In the genomic region with DNA sequence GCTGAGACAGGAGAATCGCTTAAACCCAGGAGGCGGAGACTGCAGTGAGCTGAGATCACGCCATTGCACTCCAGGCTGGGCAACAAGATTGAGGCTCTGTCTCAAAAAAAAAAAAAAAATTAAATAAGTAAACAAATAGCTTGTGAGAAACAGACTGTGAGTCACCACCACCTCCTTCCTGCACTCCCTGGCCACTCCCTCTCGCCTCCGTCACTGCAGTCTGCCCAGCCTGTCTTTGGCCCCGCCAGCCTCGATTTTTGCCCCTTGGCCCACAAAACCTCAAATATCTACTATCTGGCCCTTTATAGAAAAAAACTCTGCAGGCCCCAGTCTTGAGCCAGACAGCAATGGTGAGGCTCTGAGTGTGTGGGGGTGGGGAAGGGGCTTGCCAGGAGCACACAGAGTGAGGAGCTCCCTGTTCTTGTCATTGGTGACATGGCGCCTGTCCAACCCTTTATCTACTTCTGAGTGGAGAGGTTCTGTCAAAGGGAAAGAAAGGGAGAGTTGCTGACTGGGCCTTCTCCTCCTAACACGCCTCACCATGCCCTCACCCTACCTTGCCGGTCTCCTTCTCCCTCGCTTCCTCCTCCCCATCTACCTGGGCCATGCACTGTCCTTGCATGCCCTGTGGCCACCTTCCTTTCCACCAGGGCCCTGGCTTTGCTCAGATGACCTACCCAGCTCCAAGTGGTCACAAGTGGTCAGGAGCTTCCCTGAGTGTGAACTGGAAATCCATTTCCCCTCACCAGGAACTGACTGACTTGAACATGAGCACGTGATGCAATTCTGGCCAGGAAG, we compare ENCODE assay signal across 7 cellular contexts. TPM values are rescaled to one million over a fixed set of nuclear protein-coding genes. Genes with fewer than 3 reads are reported as not detected.
A peak's percentile ranks its signal among the peaks of the same experiment; 100 is the strongest.
DNase-seq lines count a peak whose midpoint lies in the region; ATAC-seq and TF ChIP-seq lines count a peak whose summit lies in the region.

No MANE protein-coding gene starts in this region.

- peak; percentile 29 to 50 for ATAC-seq in activated CD4-positive, CD25-positive, alpha-beta regulatory T cell treated with anti-CD3 and anti-CD28 coated beads, Interleukin-2, amount 50 U/mL, for 24 hours
- peak; percentile 69 for ATAC-seq in sciatic nerve

- no peak overlapping the region for H3K4me3 ChIP-seq in foreskin fibroblast (ENCODE audit: low read depth in 1 of 2, low read length in 2 of 2)

- no peak for TF ChIP-seq CTCF in foreskin fibroblast (IDR thresholded peaks at IDR 0.05; ENCODE audit: low read depth, low read length)

- intact Hi-C loops in sciatic nerve (cut with DNase I), result no loop called here

- DNase-seq in HS-27A (ENCODE audit: low read depth) (peak; percentile 59), foreskin fibroblast (peak; percentile 68 to 82), sciatic nerve (ENCODE audit: low spot score) (no peak), NCI-H1417 treated with DMSO at 0.1 percent for 48 hours (lab: John Stamatoyannopoulos, UW) (no peak), GDM1 (lab: John Stamatoyannopoulos, UW) (no peak), C1 segment of cervical spinal cord (lab: John Stamatoyannopoulos, UW) (no peak)

RNA-seq across cellular contexts. Expression of a gene that starts 22.1 kb away (rescaled TPM):
- total RNA-seq in sciatic nerve, result 118 TPM

Comparison
In these comparisons a context has a peak if more than half of its experiments do, and no peak if none do; other contexts are left out.
1. DNase-seq: peak in HS-27A (single experiment) and foreskin fibroblast (2 of 2); none in sciatic nerve (single experiment), NCI-H1417 treated with DMSO at 0.1 percent for 48 hours (single experiment), GDM1 (single experiment) and C1 segment of cervical spinal cord (0 of 14).